In the genomic region with DNA sequence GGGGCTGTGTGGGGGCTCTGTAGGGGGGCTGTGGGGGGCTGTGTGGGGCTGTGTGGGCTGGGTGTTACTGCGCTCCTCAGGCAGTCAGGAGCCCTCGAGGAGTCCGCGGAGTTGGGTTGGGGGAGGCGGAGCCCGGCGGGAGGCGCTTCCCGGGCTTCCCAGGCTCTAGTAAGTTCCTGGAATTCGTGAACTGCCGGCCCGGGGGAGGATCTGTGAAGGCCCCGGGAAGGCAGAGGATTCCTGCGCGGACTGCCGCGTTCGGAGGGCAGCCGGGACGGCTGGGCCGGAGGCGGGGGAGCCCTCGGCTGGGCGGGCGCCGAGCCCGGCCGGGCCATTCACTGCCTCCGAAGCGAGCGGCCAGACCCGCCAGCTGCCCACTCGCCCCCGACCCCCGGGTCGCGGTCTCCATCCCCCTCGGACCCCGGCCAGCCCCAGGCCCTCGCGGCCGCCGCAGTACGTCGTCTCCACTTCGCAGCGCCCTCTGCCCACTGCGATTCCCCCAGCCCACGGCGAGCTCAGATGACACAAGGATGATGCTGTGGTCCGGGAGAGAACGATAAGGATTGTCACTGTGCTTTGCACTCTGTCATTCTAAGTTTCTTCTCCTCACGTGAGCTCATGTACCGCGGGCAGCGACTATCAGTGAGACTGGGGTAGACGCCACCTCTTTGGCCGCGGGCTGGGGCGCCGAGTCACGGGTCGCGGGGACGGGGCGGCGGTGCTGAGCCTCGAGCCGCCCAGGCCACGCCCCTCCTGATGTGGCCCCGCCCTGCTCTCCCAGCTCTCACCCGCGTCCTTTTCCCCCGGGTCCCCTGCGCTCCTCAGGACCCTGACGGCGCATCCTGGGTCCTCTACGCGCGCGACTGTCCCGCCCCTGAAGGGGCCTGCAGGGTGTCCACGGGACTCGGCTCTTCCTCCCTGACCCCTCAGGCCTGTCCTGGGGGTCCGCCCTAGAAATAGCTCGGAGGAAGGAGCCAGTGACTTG, we compare ENCODE assay signal across 8 cellular contexts.
DNase-seq lines count a peak whose midpoint lies in the region; ATAC-seq and TF ChIP-seq lines count a peak whose summit lies in the region.

No MANE protein-coding gene starts in this region.

- no peak overlapping the region for H3K27ac ChIP-seq in WERI-Rb-1
- H3K27ac ChIP-seq in breast epithelium: peak overlapping the region; percentile 91 to 97

- peak; percentile 81 for ATAC-seq in GM21737 (IDR thresholded peaks at IDR 0.05; ENCODE audit: unreplicated experiment)

- H3K27me3 ChIP-seq in WERI-Rb-1 (ENCODE audit: insufficient read depth, low read depth, severe bottlenecking): no peaks in the 10 kb centered on the region
- no peaks in the 10 kb centered on the region for H3K27me3 ChIP-seq in breast epithelium

- H3K9me3 ChIP-seq in WERI-Rb-1 (ENCODE audit: severe bottlenecking) (no peaks in the 10 kb centered on the region), breast epithelium (no peaks in the 10 kb centered on the region)

- in situ Hi-C loops in KBM-7 (cut with MboI; ENCODE audit: low pct_unique_long_range_greater_than_20kb, low sequenced_read_pairs): no loop called here

- TF ChIP-seq POLR2A in breast epithelium (IDR thresholded peaks at IDR 0.05): peak; percentile 87

- H3K36me3 ChIP-seq in WERI-Rb-1 (no peaks in the 10 kb centered on the region), breast epithelium (no peaks in the 10 kb centered on the region)

- TF ChIP-seq CTCF in WERI-Rb-1 (IDR thresholded peaks at IDR 0.05; ENCODE audit: low read depth, low read length) (no peak), breast epithelium (IDR thresholded peaks at IDR 0.05) (peak in 2 of 3 donors; percentile 9 to 11)

- peak overlapping the region; percentile 43 for H3K4me3 ChIP-seq in WERI-Rb-1 (ENCODE audit: low read depth, low read length)
- H3K4me3 ChIP-seq in breast epithelium: peak overlapping the region; percentile 57 to 79 (median 69)

- H3K4me1 ChIP-seq in breast epithelium: no peaks in the 10 kb centered on the region

- intact Hi-C loops in breast epithelium (cut with DNase I; ENCODE audit: low total_unique reads): loop anchor here (2.0 to 10.0 kb wide), 2 partner anchors 25 to 67 kb away; a partner anchor contains a TSS

- DNase-seq in ELR (ENCODE audit: low read depth) (peak; percentile 69), KBM-7 (peak; percentile 77), WERI-Rb-1 (peak; percentile 44), breast epithelium (ENCODE audit: low spot score in 2 of 2) (peak in 1 of 2 donors; percentile 72), iris pigment epithelial cell (ENCODE audit: low read depth) (peak; percentile 46), GDM1 (lab: John Stamatoyannopoulos, UW) (no peak)
- DNase-seq in stimulated activated CD4-positive, alpha-beta T cell treated with anti-CD3 and anti-CD28 coated beads, Interleukin-12 subunit alpha, Interleukin-12 subunit beta, amount 100 ng/mL, for 4 hours: peak; percentile 80
